8 cellular contexts compared by ENCODE assay signal in the genomic region with DNA sequence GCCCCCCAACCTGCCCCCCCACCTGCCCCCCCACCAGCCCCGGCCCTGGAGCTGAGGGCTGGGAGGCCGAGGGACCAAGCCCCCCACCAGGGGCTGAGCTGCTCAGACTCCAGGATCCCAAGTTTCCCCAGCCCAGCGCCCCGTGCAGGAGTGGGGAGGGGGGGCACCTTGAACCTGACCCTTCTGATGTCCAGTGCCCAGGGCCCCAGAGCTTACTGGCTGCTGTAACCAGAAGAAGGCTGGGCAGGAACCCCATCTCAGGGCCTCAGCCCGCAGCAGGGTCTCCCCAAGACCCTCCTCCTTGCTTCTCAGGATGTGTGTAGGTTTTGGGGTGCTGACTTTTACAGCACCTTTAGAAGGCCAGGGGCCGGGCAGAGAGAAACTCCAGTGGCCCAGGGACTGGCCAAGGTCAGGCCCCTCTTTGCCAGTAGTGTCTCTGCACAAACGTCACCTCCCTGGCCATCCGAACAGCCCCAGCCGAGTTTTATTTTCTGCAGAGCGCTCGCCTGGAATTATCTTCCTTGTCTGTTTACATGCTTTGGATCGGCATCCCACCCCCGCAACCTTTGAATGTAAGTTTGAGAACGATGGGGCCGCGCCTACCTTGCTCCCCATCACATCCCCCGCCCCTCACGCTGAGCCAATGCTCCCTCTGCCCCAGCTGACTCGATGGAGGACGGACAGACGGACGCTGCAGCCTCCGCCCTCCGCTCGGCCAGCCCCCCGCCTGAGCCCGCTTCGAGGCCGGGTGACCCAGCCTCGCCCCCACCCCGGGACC.
DNase-seq lines count a peak whose midpoint lies in the region; ATAC-seq and TF ChIP-seq lines count a peak whose summit lies in the region.

No MANE protein-coding gene starts in this region.

- H3K27ac ChIP-seq in OCI-LY3 (ENCODE audit: low read length) (no peak overlapping the region), adrenal gland (no peak overlapping the region)

- 7 to 10% (median 8%) methylated on average over 22 to 31 of the region's 31 CpGs; no CpG with 5 or more reads in 1 of the 4 donors for WGBS in adrenal gland, 4 donors

- TF ChIP-seq CTCF in OCI-LY3 (IDR thresholded peaks at IDR 0.05; ENCODE audit: low read depth, low read length) (no peak), adrenal gland (IDR thresholded peaks at IDR 0.05) (no peak)

- H3K4me1 ChIP-seq in OCI-LY3 (ENCODE audit: low read length) = peaks cover 3% of the 10 kb centered on the region; the same call in 1 of the 2 replicates
- peaks cover 4% of the 10 kb centered on the region in 2 donors for H3K4me1 ChIP-seq in adrenal gland (replicated peaks in 1 of 2)

- H2AFZ ChIP-seq in OCI-LY3 (ENCODE audit: low read depth, low read length) = no peak overlapping the region

- H3K4me3 ChIP-seq in OCI-LY3 (ENCODE audit: low read length) = peak overlapping the region; percentile 74; the same call in 1 of the 2 replicates
- H3K4me3 ChIP-seq in adrenal gland = peak overlapping the region in 1 of 4 donors; percentile 63

- no peaks in the 10 kb centered on the region for H4K20me1 ChIP-seq in OCI-LY3 (ENCODE audit: insufficient read depth, low read length)

- no peaks in the 10 kb centered on the region for H3K79me2 ChIP-seq in OCI-LY3 (ENCODE audit: low read length)

- DNase-seq in EL (peak; percentile 34), adrenal gland (peak in 5 of 7 donors; percentile 15 to 59 (median 27)), iPS-NIHi7 (ENCODE audit: extremely low spot score) (peak; percentile 66), LoVo (ENCODE audit: low spot score) (no peak), hippocampal formation (lab: John Stamatoyannopoulos, UW) (no peak)
- peak; percentile 17 to 39 for DNase-seq in stimulated activated CD4-positive, alpha-beta T cell treated with anti-CD3 and anti-CD28 coated beads, Interleukin-4, amount 100 ng/mL, for 4 hours

- H3K36me3 ChIP-seq in OCI-LY3 (replicated peaks; ENCODE audit: low read depth, low read length) (no peaks in the 10 kb centered on the region), adrenal gland (replicated peaks in 1 of 2) (no peaks in the 10 kb centered on the region)

- H3K4me2 ChIP-seq in OCI-LY3 (ENCODE audit: low read length) = peak overlapping the region; percentile 56

- no peak overlapping the region for H3K9ac ChIP-seq in OCI-LY3 (ENCODE audit: low read length)

- intact Hi-C loops in adrenal gland (cut with DNase I) = loop anchor here (5.0 to 10.0 kb wide), 3 partner anchors 232 to 359 kb away; no protein-coding TSS in a partner anchor

- H3K9me3 ChIP-seq in OCI-LY3 (ENCODE audit: insufficient read depth, low read length) (no peaks in the 10 kb centered on the region), adrenal gland (replicated peaks in 1 of 3) (no peaks in the 10 kb centered on the region)

- no peak for ATAC-seq in HG03565 (IDR thresholded peaks at IDR 0.05; ENCODE audit: unreplicated experiment)

- H3K27me3 ChIP-seq in OCI-LY3 (ENCODE audit: low read depth, low read length) (peaks cover 43% of the 10 kb centered on the region), adrenal gland (peaks cover 12% of the 10 kb centered on the region)

- TF ChIP-seq POLR2A in adrenal gland (IDR thresholded peaks at IDR 0.05) = no peak

Comparison
In these comparisons a context has a peak if more than half of its experiments do, and no peak if none do; other contexts are left out.
1. DNase-seq: peak in EL (single experiment), adrenal gland (5 of 7), iPS-NIHi7 (single experiment) and stimulated activated CD4-positive, alpha-beta T cell treated with anti-CD3 and anti-CD28 coated beads, Interleukin-4, amount 100 ng/mL, for 4 hours (2 of 2); none in LoVo (single experiment) and hippocampal formation (0 of 2).